In the genomic region with DNA sequence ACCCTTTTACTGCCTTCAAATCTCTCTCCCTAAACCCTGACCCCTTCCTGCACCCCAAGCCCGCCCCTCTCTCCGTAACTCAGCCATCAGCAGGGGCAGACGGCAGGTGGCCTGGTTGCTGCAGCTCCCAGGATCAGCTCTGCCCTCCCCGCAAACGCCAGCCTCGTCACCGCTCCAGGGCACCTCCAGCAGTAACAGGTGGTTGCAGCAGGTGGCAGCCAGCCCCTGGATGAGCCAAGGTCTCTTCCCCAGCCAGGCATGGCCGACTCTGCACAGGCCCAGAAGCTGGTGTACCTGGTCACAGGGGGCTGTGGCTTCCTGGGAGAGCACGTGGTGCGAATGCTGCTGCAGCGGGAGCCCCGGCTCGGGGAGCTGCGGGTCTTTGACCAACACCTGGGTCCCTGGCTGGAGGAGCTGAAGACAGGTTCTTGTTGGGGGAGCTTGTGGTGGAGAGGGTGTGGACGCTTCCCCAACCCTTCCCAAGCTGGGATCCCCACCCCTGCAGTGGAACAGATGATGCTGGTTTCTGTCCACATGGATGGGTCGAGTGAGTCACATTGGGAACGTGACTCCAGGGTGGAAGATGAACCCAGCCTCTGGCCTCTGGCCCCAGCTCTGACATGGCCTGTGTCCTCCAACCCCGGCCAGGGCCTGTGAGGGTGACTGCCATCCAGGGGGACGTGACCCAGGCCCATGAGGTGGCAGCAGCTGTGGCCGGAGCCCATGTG, we compare ENCODE assay signal across 1 cellular context.
TF ChIP-seq lines count a peak whose summit lies in the region.

No MANE protein-coding gene starts in this region.

TF ChIP-seq in K562, 482 proteins besides CTCF, POLR2A, EP300 and RAD21 (continues in another document):
- TF ChIP-seq, protein P1, sequence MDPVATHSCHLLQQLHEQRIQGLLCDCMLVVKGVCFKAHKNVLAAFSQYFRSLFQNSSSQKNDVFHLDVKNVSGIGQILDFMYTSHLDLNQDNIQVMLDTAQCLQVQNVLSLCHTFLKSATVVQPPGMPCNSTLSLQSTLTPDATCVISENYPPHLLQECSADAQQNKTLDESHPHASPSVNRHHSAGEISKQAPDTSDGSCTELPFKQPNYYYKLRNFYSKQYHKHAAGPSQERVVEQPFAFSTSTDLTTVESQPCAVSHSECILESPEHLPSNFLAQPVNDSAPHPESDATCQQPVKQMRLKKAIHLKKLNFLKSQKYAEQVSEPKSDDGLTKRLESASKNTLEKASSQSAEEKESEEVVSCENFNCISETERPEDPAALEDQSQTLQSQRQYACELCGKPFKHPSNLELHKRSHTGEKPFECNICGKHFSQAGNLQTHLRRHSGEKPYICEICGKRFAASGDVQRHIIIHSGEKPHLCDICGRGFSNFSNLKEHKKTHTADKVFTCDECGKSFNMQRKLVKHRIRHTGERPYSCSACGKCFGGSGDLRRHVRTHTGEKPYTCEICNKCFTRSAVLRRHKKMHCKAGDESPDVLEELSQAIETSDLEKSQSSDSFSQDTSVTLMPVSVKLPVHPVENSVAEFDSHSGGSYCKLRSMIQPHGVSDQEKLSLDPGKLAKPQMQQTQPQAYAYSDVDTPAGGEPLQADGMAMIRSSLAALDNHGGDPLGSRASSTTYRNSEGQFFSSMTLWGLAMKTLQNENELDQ (CRISPR knock-in tag; IDR thresholded peaks at IDR 0.05; ENCODE audit: borderline replicate concordance): no peak
- TF ChIP-seq, protein P2, sequence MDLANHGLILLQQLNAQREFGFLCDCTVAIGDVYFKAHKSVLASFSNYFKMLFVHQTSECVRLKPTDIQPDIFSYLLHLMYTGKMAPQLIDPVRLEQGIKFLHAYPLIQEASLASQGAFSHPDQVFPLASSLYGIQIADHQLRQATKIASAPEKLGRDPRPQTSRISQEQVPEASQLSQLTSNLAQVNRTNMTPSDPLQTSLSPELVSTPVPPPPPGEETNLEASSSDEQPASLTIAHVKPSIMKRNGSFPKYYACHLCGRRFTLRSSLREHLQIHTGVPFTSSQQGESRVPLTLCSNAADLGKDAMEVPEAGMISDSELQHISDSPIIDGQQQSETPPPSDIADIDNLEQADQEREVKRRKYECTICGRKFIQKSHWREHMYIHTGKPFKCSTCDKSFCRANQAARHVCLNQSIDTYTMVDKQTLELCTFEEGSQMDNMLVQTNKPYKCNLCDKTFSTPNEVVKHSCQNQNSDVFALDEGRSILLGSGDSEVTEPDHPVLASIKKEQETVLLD (IDR thresholded peaks at IDR 0.05): no peak
- TF ChIP-seq MCM5 (IDR thresholded peaks at IDR 0.05; ENCODE audit: low read depth) (no peak), ZNF12 (CRISPR knock-in tag; IDR thresholded peaks at IDR 0.05) (no peak), ZFP30 (CRISPR knock-in tag; IDR thresholded peaks at IDR 0.05; ENCODE audit: borderline replicate concordance) (no peak), U2AF2 (optimal IDR thresholded peaks at IDR 0.05; ENCODE audit: low read depth, low read length) (no peak), HDGF (IDR thresholded peaks at IDR 0.05) (peak; percentile 80; the same call in 1 of the 2 replicates), PHF8 (IDR thresholded peaks at IDR 0.05; ENCODE audit: borderline replicate concordance, low read length) (no peak), POLR2AphosphoS5 (IDR thresholded peaks at IDR 0.05; ENCODE audit: control insufficient read depth, insufficient read depth, low read depth, low read length) (no peak), SRF (CRISPR knock-in tag; IDR thresholded peaks at IDR 0.05) (no peak), RBM17 (IDR thresholded peaks at IDR 0.05; ENCODE audit: borderline replicate concordance, low read depth, low read length) (no peak), TAL1 (IDR thresholded peaks at IDR 0.05) (no peak), RBFOX2 (IDR thresholded peaks at IDR 0.05; ENCODE audit: low read depth, low read length) (peak; percentile 59; the same call in 1 of the 2 replicates), ELF2 (CRISPR knock-in tag; IDR thresholded peaks at IDR 0.05) (no peak), FIP1L1 (IDR thresholded peaks at IDR 0.05; ENCODE audit: low read depth, low read length, poor library complexity, severe bottlenecking) (no peak), SMARCA5 (IDR thresholded peaks at IDR 0.05) (0 out of 2 replicates have a peak, but pooled peaks have one; percentile 38), HMG20B (CRISPR knock-in tag; IDR thresholded peaks at IDR 0.05) (no peak), POLR2H (tag; IDR thresholded peaks at IDR 0.05; ENCODE audit: low read depth) (no peak), TRIM24 (IDR thresholded peaks at IDR 0.05) (no peak), ZKSCAN1 (IDR thresholded peaks at IDR 0.05; ENCODE audit: low read depth, low read length) (no peak), SRSF7 (optimal IDR thresholded peaks at IDR 0.05; ENCODE audit: low read depth, low read length) (no peak), EP400 (IDR thresholded peaks at IDR 0.05) (peak; percentile 77; the same call in 1 of the 2 replicates), NFRKB (IDR thresholded peaks at IDR 0.05; ENCODE audit: low read depth) (peak; percentile 58; the same call in 1 of the 2 replicates), ZNF778 (CRISPR knock-in tag; IDR thresholded peaks at IDR 0.05) (no peak), MYNN (IDR thresholded peaks at IDR 0.05) (no peak), MYNN (CRISPR knock-in tag; IDR thresholded peaks at IDR 0.05) (no peak), KDM5B (IDR thresholded peaks at IDR 0.05; ENCODE audit: insufficient replicate concordance, low read depth, low read length) (peak; percentile 19), ZNF41 (CRISPR knock-in tag; conservative IDR thresholded peaks at IDR 0.05) (no peak), ZNF175 (CRISPR knock-in tag; IDR thresholded peaks at IDR 0.05; ENCODE audit: low read depth) (no peak), FOXP1 (CRISPR knock-in tag; IDR thresholded peaks at IDR 0.05) (no peak), NFYB (IDR thresholded peaks at IDR 0.05; ENCODE audit: extremely low read depth, insufficient read length) (no peak), ZNF134 (CRISPR knock-in tag; conservative IDR thresholded peaks at IDR 0.05) (no peak), MIER1 (IDR thresholded peaks at IDR 0.05; ENCODE audit: low read depth) (no peak), NR2C1 (IDR thresholded peaks at IDR 0.05) (no peak), NR2C1 (tag; IDR thresholded peaks at IDR 0.05) (0 out of 2 replicates have a peak, but pooled peaks have one; percentile 12), MAFF (IDR thresholded peaks at IDR 0.05; ENCODE audit: low read length) (no peak), BRD4 (IDR thresholded peaks at IDR 0.05) (no peak), ZEB2 (IDR thresholded peaks at IDR 0.05) (0 out of 2 replicates have a peak, but pooled peaks have one; percentile 40), SP1 (CRISPR knock-in tag; IDR thresholded peaks at IDR 0.05) (no peak), U2AF1 (optimal IDR thresholded peaks at IDR 0.05; ENCODE audit: low read depth, low read length) (no peak), RCOR1 (IDR thresholded peaks at IDR 0.05; ENCODE audit: borderline replicate concordance in 1 of 2, low read depth in 2 of 2, low read length in 2 of 2) (no peak)
- TF ChIP-seq, protein P3, sequence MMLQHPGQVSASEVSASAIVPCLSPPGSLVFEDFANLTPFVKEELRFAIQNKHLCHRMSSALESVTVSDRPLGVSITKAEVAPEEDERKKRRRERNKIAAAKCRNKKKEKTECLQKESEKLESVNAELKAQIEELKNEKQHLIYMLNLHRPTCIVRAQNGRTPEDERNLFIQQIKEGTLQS (IDR thresholded peaks at IDR 0.05): no peak
- TF ChIP-seq, protein P3 (CRISPR knock-in tag; conservative IDR thresholded peaks at IDR 0.05): no peak
- TF ChIP-seq, protein P4, sequence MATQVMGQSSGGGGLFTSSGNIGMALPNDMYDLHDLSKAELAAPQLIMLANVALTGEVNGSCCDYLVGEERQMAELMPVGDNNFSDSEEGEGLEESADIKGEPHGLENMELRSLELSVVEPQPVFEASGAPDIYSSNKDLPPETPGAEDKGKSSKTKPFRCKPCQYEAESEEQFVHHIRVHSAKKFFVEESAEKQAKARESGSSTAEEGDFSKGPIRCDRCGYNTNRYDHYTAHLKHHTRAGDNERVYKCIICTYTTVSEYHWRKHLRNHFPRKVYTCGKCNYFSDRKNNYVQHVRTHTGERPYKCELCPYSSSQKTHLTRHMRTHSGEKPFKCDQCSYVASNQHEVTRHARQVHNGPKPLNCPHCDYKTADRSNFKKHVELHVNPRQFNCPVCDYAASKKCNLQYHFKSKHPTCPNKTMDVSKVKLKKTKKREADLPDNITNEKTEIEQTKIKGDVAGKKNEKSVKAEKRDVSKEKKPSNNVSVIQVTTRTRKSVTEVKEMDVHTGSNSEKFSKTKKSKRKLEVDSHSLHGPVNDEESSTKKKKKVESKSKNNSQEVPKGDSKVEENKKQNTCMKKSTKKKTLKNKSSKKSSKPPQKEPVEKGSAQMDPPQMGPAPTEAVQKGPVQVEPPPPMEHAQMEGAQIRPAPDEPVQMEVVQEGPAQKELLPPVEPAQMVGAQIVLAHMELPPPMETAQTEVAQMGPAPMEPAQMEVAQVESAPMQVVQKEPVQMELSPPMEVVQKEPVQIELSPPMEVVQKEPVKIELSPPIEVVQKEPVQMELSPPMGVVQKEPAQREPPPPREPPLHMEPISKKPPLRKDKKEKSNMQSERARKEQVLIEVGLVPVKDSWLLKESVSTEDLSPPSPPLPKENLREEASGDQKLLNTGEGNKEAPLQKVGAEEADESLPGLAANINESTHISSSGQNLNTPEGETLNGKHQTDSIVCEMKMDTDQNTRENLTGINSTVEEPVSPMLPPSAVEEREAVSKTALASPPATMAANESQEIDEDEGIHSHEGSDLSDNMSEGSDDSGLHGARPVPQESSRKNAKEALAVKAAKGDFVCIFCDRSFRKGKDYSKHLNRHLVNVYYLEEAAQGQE (CRISPR knock-in tag; IDR thresholded peaks at IDR 0.05; ENCODE audit: low read depth): peak; percentile 62; the same call in 1 of the 2 replicates
- TF ChIP-seq, protein P5, sequence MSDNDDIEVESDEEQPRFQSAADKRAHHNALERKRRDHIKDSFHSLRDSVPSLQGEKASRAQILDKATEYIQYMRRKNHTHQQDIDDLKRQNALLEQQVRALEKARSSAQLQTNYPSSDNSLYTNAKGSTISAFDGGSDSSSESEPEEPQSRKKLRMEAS (CRISPR knock-in tag; IDR thresholded peaks at IDR 0.05): peak; percentile 88
- TF ChIP-seq, protein P6, sequence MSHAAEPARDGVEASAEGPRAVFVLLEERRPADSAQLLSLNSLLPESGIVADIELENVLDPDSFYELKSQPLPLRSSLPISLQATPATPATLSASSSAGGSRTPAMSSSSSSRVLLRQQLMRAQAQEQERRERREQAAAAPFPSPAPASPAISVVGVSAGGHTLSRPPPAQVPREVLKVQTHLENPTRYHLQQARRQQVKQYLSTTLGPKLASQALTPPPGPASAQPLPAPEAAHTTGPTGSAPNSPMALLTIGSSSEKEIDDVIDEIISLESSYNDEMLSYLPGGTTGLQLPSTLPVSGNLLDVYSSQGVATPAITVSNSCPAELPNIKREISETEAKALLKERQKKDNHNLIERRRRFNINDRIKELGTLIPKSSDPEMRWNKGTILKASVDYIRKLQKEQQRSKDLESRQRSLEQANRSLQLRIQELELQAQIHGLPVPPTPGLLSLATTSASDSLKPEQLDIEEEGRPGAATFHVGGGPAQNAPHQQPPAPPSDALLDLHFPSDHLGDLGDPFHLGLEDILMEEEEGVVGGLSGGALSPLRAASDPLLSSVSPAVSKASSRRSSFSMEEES (CRISPR knock-in tag; IDR thresholded peaks at IDR 0.05): no peak
- TF ChIP-seq, protein P7, sequence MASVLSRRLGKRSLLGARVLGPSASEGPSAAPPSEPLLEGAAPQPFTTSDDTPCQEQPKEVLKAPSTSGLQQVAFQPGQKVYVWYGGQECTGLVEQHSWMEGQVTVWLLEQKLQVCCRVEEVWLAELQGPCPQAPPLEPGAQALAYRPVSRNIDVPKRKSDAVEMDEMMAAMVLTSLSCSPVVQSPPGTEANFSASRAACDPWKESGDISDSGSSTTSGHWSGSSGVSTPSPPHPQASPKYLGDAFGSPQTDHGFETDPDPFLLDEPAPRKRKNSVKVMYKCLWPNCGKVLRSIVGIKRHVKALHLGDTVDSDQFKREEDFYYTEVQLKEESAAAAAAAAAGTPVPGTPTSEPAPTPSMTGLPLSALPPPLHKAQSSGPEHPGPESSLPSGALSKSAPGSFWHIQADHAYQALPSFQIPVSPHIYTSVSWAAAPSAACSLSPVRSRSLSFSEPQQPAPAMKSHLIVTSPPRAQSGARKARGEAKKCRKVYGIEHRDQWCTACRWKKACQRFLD (CRISPR knock-in tag; IDR thresholded peaks at IDR 0.05): no peak
- TF ChIP-seq, protein P8, sequence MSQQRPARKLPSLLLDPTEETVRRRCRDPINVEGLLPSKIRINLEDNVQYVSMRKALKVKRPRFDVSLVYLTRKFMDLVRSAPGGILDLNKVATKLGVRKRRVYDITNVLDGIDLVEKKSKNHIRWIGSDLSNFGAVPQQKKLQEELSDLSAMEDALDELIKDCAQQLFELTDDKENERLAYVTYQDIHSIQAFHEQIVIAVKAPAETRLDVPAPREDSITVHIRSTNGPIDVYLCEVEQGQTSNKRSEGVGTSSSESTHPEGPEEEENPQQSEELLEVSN (IDR thresholded peaks at IDR 0.05; ENCODE audit: borderline replicate concordance in 1 of 2, extremely low read depth in 1 of 2, insufficient read depth in 1 of 2, insufficient read length in 1 of 2, low read depth in 1 of 2, low read length in 1 of 2, poor library complexity in 1 of 2, severe bottlenecking in 1 of 2): peak in 1 of 2 experiments; percentile 13
- TF ChIP-seq, protein P9, sequence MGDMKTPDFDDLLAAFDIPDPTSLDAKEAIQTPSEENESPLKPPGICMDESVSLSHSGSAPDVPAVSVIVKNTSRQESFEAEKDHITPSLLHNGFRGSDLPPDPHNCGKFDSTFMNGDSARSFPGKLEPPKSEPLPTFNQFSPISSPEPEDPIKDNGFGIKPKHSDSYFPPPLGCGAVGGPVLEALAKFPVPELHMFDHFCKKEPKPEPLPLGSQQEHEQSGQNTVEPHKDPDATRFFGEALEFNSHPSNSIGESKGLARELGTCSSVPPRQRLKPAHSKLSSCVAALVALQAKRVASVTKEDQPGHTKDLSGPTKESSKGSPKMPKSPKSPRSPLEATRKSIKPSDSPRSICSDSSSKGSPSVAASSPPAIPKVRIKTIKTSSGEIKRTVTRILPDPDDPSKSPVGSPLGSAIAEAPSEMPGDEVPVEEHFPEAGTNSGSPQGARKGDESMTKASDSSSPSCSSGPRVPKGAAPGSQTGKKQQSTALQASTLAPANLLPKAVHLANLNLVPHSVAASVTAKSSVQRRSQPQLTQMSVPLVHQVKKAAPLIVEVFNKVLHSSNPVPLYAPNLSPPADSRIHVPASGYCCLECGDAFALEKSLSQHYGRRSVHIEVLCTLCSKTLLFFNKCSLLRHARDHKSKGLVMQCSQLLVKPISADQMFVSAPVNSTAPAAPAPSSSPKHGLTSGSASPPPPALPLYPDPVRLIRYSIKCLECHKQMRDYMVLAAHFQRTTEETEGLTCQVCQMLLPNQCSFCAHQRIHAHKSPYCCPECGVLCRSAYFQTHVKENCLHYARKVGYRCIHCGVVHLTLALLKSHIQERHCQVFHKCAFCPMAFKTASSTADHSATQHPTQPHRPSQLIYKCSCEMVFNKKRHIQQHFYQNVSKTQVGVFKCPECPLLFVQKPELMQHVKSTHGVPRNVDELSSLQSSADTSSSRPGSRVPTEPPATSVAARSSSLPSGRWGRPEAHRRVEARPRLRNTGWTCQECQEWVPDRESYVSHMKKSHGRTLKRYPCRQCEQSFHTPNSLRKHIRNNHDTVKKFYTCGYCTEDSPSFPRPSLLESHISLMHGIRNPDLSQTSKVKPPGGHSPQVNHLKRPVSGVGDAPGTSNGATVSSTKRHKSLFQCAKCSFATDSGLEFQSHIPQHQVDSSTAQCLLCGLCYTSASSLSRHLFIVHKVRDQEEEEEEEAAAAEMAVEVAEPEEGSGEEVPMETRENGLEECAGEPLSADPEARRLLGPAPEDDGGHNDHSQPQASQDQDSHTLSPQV (IDR thresholded peaks at IDR 0.05): peak; percentile 55; the same call in 1 of the 2 replicates
